ENCODE assay signal across 8 cellular contexts in the genomic region with DNA sequence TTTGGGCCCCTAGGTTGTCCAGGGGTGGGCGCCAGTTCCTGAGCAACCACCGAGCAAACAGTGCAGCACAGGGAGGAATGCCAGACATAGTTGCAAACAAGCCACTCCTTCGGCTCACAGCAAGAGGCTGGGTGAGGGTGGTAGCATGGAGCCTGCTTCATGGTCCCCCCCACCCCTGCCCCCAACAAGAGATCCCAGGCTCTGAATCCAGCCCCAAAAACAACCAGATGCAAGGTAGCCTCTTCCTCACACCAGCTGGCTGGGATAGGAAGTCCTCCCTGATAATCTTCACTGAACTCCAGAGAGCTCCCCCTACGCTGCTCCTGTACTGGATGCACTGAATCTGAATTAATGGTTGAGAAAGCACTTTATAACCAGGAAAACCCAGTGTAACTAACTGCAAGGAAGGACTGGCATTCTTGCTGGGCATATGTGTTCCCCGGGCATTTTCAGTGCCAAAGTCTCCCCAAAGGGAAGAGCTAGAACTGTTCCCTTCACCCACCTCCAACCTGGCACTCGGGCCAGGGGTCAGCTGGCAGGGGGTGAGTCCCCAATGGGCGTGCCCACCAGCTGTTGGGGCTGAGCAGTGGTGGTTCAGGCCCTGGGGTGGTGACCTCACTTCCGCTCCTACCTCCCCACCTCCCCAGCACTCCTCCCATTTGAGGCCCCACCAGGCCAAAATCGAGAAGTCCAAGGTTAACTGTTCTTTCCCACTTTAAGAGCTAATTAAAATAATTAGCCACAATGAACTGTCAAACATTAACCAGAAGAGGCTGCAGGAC.
A peak's percentile ranks its signal among the peaks of the same experiment; 100 is the strongest.
DNase-seq lines count a peak whose midpoint lies in the region; ATAC-seq and TF ChIP-seq lines count a peak whose summit lies in the region.

No MANE protein-coding gene starts in this region.

- peaks cover 38% of the 10 kb centered on the region for H3K27me3 Mint-ChIP-seq in nephron (ENCODE audit: low read depth)

- peak overlapping the region; percentile 56 to 84 (median 58) for H3K27ac Mint-ChIP-seq in nephron

- no peaks in the 10 kb centered on the region for H3K36me3 Mint-ChIP-seq in nephron (ENCODE audit: low read depth)

- H3K4me1 Mint-ChIP-seq in nephron, result peaks cover 23% of the 10 kb centered on the region

- H3K4me1 ChIP-seq in ES-I3 (ENCODE audit: insufficient read depth, low read length), result peaks cover 26% of the 10 kb centered on the region

- H3K9me3 Mint-ChIP-seq in nephron, result peaks cover 9% of the 10 kb centered on the region

- DNase-seq in SKM-1 treated with dmso at 0.1 percent for 144 hours (lab: John Stamatoyannopoulos, UW; ENCODE audit: unreplicated experiment) (peak; percentile 24), middle frontal gyrus (ENCODE audit: extremely low spot score, low spot score) (no peak), kidney glomerular epithelial cell (lab: John Stamatoyannopoulos, UW) (no peak)
- peak; percentile 1 for DNase-seq in effector CD8-positive, alpha-beta T cell (lab: John Stamatoyannopoulos, UW)

- H3K4me3 Mint-ChIP-seq in nephron, result peak overlapping the region; percentile 84 to 85 (median 85)

- ATAC-seq in GM19452 (IDR thresholded peaks at IDR 0.05; ENCODE audit: unreplicated experiment) (peak; percentile 74), HG03439 (IDR thresholded peaks at IDR 0.05; ENCODE audit: unreplicated experiment) (peak; percentile 59)

- no peaks in the 10 kb centered on the region for H3K36me3 ChIP-seq in ES-I3 (ENCODE audit: insufficient read depth, low read length)

- H3K9me3 ChIP-seq in ES-I3 (ENCODE audit: control insufficient read depth, insufficient read depth, low read length), result no peaks in the 10 kb centered on the region

- no peak for TF ChIP-seq CTCF in nephron (IDR thresholded peaks at IDR 0.05; ENCODE audit: unreplicated experiment in 3 of 3)

- H3K9ac ChIP-seq in ES-I3 (ENCODE audit: low read depth, low read length), result peak overlapping the region; percentile 61; the same call in 1 of the 2 replicates

Comparison
In these comparisons a context has a peak if more than half of its experiments do, and no peak if none do; other contexts are left out.
1. DNase-seq: peak in SKM-1 treated with dmso at 0.1 percent for 144 hours (single experiment) and effector CD8-positive, alpha-beta T cell (single experiment); none in middle frontal gyrus (single experiment) and kidney glomerular epithelial cell (single experiment).